1 cellular context compared by ENCODE assay signal in genomic region chr14:64465208-64465821, GRCh38.
TF ChIP-seq lines count a peak whose summit lies in the region.

AKAP5 (plus strand) TSS chr14:64465499; CDS start chr14:64468395, 2,896 bp downstream.

TF ChIP-seq in K562, 482 proteins besides CTCF, POLR2A, EP300 and RAD21 (continued from another document):
- peak; percentile 64 for TF ChIP-seq POLR2G (IDR thresholded peaks at IDR 0.05; ENCODE audit: low read depth, low read length)
- no peak for TF ChIP-seq ATF2 (CRISPR knock-in tag; IDR thresholded peaks at IDR 0.05)
- TF ChIP-seq ZBTB7A (IDR thresholded peaks at IDR 0.05; ENCODE audit: borderline replicate concordance, control insufficient read depth, low read depth, low read length): peak; percentile 87
- peak; percentile 24 for TF ChIP-seq SP2 (IDR thresholded peaks at IDR 0.05; ENCODE audit: extremely low read depth, low read depth, low read length, poor library complexity, severe bottlenecking)
- no peak for TF ChIP-seq JUND (IDR thresholded peaks at IDR 0.05; ENCODE audit: borderline replicate concordance, low read depth, low read length)
- TF ChIP-seq JUND (tag; IDR thresholded peaks at IDR 0.05; ENCODE audit: borderline replicate concordance, low read depth, low read length): no peak
- 0 out of 4 replicates have a peak, but pooled peaks of 1 of the 2 experiments have one; percentile 21 for TF ChIP-seq NONO (IDR thresholded peaks at IDR 0.05; ENCODE audit: low read depth in 2 of 2, low read length in 1 of 2)
- no peak for TF ChIP-seq ZNF124 (CRISPR knock-in tag; IDR thresholded peaks at IDR 0.05)
- no peak for TF ChIP-seq ZFP1 (CRISPR knock-in tag; IDR thresholded peaks at IDR 0.05)
- peak; percentile 46; the same call in 1 of the 2 replicates for TF ChIP-seq RB1 (IDR thresholded peaks at IDR 0.05; ENCODE audit: low read depth)
- no peak for TF ChIP-seq ZNF592 (IDR thresholded peaks at IDR 0.05)
- peak; percentile 40; the same call in 1 of the 2 replicates for TF ChIP-seq RBFOX2 (IDR thresholded peaks at IDR 0.05; ENCODE audit: low read depth, low read length)
- TF ChIP-seq CREBBP (IDR thresholded peaks at IDR 0.05; ENCODE audit: low read depth, low read length): no peak
- TF ChIP-seq E2F6 (IDR thresholded peaks at IDR 0.05; ENCODE audit: borderline replicate concordance in 1 of 2, extremely low read depth in 1 of 2, insufficient read depth in 1 of 2, insufficient read length in 1 of 2, low read depth in 1 of 2, low read length in 1 of 2, poor library complexity in 1 of 2, severe bottlenecking in 1 of 2): peak in 1 of 2 experiments; percentile 69
- TF ChIP-seq PHTF2 (CRISPR knock-in tag; IDR thresholded peaks at IDR 0.05): no peak
- no peak for TF ChIP-seq NBN (IDR thresholded peaks at IDR 0.05; ENCODE audit: low read depth)
- 0 out of 2 replicates have a peak, but pooled peaks have one; percentile 44 for TF ChIP-seq GATAD2B (IDR thresholded peaks at IDR 0.05; ENCODE audit: borderline replicate concordance)
- peak in 1 of 2 experiments; percentile 63; a peak in 1 of 4 replicates for TF ChIP-seq MAZ (CRISPR knock-in tag; conservative IDR thresholded peaks at IDR 0.05 in 1 of 2, IDR thresholded peaks at IDR 0.05 in 1 of 2)
- no peak for TF ChIP-seq TAF15 (IDR thresholded peaks at IDR 0.05; ENCODE audit: low read depth, low read length)
- no peak for TF ChIP-seq BCL6 (CRISPR knock-in tag; IDR thresholded peaks at IDR 0.05)
- peak; percentile 36; the same call in 1 of the 2 replicates for TF ChIP-seq PKNOX1 (IDR thresholded peaks at IDR 0.05)
- TF ChIP-seq CXXC5 (CRISPR knock-in tag; IDR thresholded peaks at IDR 0.05): peak; percentile 72
- TF ChIP-seq ZC3H11A (IDR thresholded peaks at IDR 0.05; ENCODE audit: low read depth, low read length): no peak
